Comparison of ENCODE assay signal across 25 cellular contexts in genomic region chr1:72105201-72105600, GRCh38.
"Had no signal": no experiment of that assay in that cellular context is flagged by ENCODE, and none has a peak within 500 bp of the region (broad histone marks: within the 10 kb centered on the region; RNA-seq: fewer than 3 reads in every experiment).

No MANE protein-coding gene starts in this region.

- H3K9me3 ChIP-seq: left ventricle myocardium inferior, lower lobe of right lung, mucosa of descending colon, neutrophil, pancreas, suprapubic skin, transverse colon, upper lobe of right lung, uterus had no signal

- DNase-seq: dermis blood vessel endothelial cell; effector memory CD4-positive, alpha-beta T cell; head of caudate nucleus; kidney; left colon; left ventricle myocardium inferior; lower lobe of right lung; mucosa of descending colon; naive B cell; pancreas; stimulated activated CD4-positive, alpha-beta T cell treated with anti-CD3 and anti-CD28 coated beads, Interleukin-12 subunit alpha, Interleukin-12 subunit beta, amount 100 ng/mL, for 4 hours; stimulated activated CD4-positive, alpha-beta T cell treated with anti-CD3 and anti-CD28 coated beads, Interleukin-1b, Interleukin-23, amount 100 ng/mL, for 48 hours; stimulated activated CD4-positive, alpha-beta T cell treated with anti-CD3 and anti-CD28 coated beads, Interleukin-4, amount 100 ng/mL, for 1 hour; stimulated activated CD8-positive, alpha-beta memory T cell treated with anti-CD3 and anti-CD28 coated beads, Interleukin-4, amount 100 ng/mL, for 48 hours; stimulated activated naive CD4-positive, alpha-beta T cell; stimulated activated naive CD8-positive, alpha-beta T cell treated with anti-CD3 and anti-CD28 coated beads, Interleukin-15, amount 100 ng/mL, for 72 hours; transverse colon; upper lobe of right lung; uterus had no signal

- H3K4me1 ChIP-seq: left ventricle myocardium inferior, lower lobe of right lung, pancreas, suprapubic skin, transverse colon, upper lobe of right lung, uterus had no signal

- H3K36me3 ChIP-seq: left ventricle myocardium inferior, lower lobe of right lung, neutrophil, pancreas, suprapubic skin, transverse colon, upper lobe of right lung, uterus had no signal

- H3K27me3 ChIP-seq: neutrophil, pancreas, suprapubic skin, transverse colon, upper lobe of right lung, uterus had no signal

- H3K27ac ChIP-seq: coronary artery, left ventricle myocardium inferior, lower lobe of right lung, neutrophil, pancreas, suprapubic skin, transverse colon, upper lobe of right lung, uterus had no signal

- H3K4me3 ChIP-seq: coronary artery, left ventricle myocardium inferior, lower lobe of right lung, mucosa of descending colon, pancreas, smooth muscle cell, suprapubic skin, transverse colon, upper lobe of right lung, uterus had no signal

- ATAC-seq: left colon; lower lobe of right lung; mucosa of descending colon; natural killer cell treated with Interleukin-12 subunit alpha and Interleukin-12 subunit beta and Interleukin-15 and Interleukin-18, amount 100 ng/mL, for 72 hours; pancreas; sciatic nerve; stimulated activated naive CD8-positive, alpha-beta T cell treated with anti-CD3 and anti-CD28 coated beads, Interleukin-15, amount 100 ng/mL, for 72 hours; upper lobe of right lung had no signal
